Comparison of ENCODE assay signal across 17 cellular contexts in the genomic region with DNA sequence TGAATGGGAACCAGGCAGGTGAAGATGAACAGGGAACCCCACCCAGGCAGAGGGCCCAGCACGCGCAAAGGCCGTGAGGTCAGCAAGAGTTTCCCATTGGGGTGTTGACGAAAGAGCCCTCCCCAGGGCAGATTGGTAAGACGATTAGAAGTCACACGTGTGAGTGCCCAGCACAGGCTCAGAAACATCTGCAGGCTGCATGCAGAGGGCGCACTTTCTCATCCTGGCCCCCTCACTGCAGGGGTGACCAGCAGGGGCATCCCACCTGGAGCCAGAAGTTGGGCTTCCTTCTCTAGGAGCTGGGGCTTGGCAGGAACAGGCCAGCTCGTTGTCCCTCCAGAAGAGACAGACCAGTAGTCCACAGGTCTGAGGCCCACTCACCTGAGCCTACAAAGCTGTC. TPM values are rescaled to one million over a fixed set of nuclear protein-coding genes. Genes with fewer than 3 reads are reported as not detected.
A peak's percentile ranks its signal among the peaks of the same experiment; 100 is the strongest.
DNase-seq lines count a peak whose midpoint lies in the region; ATAC-seq, FAIRE-seq and TF ChIP-seq lines count a peak whose summit lies in the region.
"Had no signal": no experiment of that assay in that cellular context is flagged by ENCODE, and none has a peak within 500 bp of the region (broad histone marks: within the 10 kb centered on the region; RNA-seq: fewer than 3 reads in every experiment).

No MANE protein-coding gene starts in this region.

- 61 to 74% (median 70%) methylated on average over 5 to 8 of the region's 8 CpGs for WGBS in stomach, 5 donors

- H3K4me2 ChIP-seq in endothelial cell of umbilical vein (ENCODE audit: insufficient read depth, low read length), result no peak overlapping the region

- no peaks in the 10 kb centered on the region for H3K27me3 ChIP-seq in endothelial cell of umbilical vein (ENCODE audit: control insufficient read depth in 2 of 2, insufficient read depth in 2 of 2, low read length in 2 of 2)
- peaks cover 0 to 13% (median 0%) of the 10 kb centered on the region in 3 donors for H3K27me3 ChIP-seq in stomach
- H3K27me3 ChIP-seq: spleen, upper lobe of left lung had no signal

- dilution Hi-C loops in endothelial cell of umbilical vein (cut with MboI; ENCODE audit: extremely low pct_ligation_motif_present, low sequenced_read_pairs), result no loop called here

- no peaks in the 10 kb centered on the region for H3K27me3 Mint-ChIP-seq in activated T-cell treated with anti-CD3 and anti-CD28 coated beads, Interleukin-2, amount 50 U/mL, for 24 hours
- H3K27me3 Mint-ChIP-seq in activated T-cell treated with anti-CD3 and anti-CD28 coated beads, Interleukin-2, amount 50 U/mL, for 4 hours (ENCODE audit: low read depth), result no peaks in the 10 kb centered on the region
- H3K27me3 Mint-ChIP-seq in activated naive CD8-positive, alpha-beta T cell treated with anti-CD3 and anti-CD28 coated beads for 36 hours, result no peaks in the 10 kb centered on the region
- H3K27me3 Mint-ChIP-seq: activated naive CD4-positive, alpha-beta T cell treated with anti-CD3 and anti-CD28 coated beads, Interleukin-2, amount 50 U/mL, for 24 hours had no signal

- ATAC-seq in activated T-cell treated with anti-CD3 and anti-CD28 coated beads, Interleukin-2, amount 50 U/mL, for 4 hours, result no peak
- ATAC-seq in GM19467 (IDR thresholded peaks at IDR 0.05; ENCODE audit: unreplicated experiment), result no peak
- ATAC-seq: left lung, T-cell had no signal

- H3K9me3 ChIP-seq in endothelial cell of umbilical vein (replicated peaks; ENCODE audit: control insufficient read depth, insufficient read depth, low read length) (no peaks in the 10 kb centered on the region), stomach (no peaks in the 10 kb centered on the region)
- H3K9me3 ChIP-seq: upper lobe of left lung had no signal

- no peak overlapping the region for H3K27ac ChIP-seq in endothelial cell of umbilical vein (ENCODE audit: insufficient read depth, low read depth, low read length)
- no peak overlapping the region for H3K27ac ChIP-seq in stomach
- H3K27ac ChIP-seq: left lung, spleen, upper lobe of left lung had no signal

- TF ChIP-seq CTCF in endothelial cell of umbilical vein (IDR thresholded peaks at IDR 0.05; ENCODE audit: extremely low read depth in 1 of 2, insufficient read depth in 1 of 2, low read depth in 1 of 2, low read length in 2 of 2) (peak in 1 of 2 donors; percentile 55), stomach (IDR thresholded peaks at IDR 0.05) (no peak)

- no peak for FAIRE-seq in endothelial cell of umbilical vein (lab: Jason Lieb, UNC)
- FAIRE-seq: colon had no signal

- H2AFZ ChIP-seq in endothelial cell of umbilical vein (ENCODE audit: low read depth, low read length), result no peak overlapping the region

- no peak overlapping the region for H3K27ac Mint-ChIP-seq in activated T-cell treated with anti-CD3 and anti-CD28 coated beads, Interleukin-2, amount 50 U/mL, for 24 hours
- no peak overlapping the region for H3K27ac Mint-ChIP-seq in activated naive CD8-positive, alpha-beta T cell treated with anti-CD3 and anti-CD28 coated beads for 36 hours
- H3K27ac Mint-ChIP-seq: activated naive CD4-positive, alpha-beta T cell treated with anti-CD3 and anti-CD28 coated beads, Interleukin-2, amount 50 U/mL, for 24 hours; IgD-negative memory B cell; T-cell had no signal

- no peaks in the 10 kb centered on the region for H3K4me1 Mint-ChIP-seq in activated T-cell treated with anti-CD3 and anti-CD28 coated beads, Interleukin-2, amount 50 U/mL, for 24 hours (ENCODE audit: low read depth)
- H3K4me1 Mint-ChIP-seq in activated T-cell treated with anti-CD3 and anti-CD28 coated beads, Interleukin-2, amount 50 U/mL, for 4 hours (ENCODE audit: low read depth), result no peaks in the 10 kb centered on the region
- no peaks in the 10 kb centered on the region for H3K4me1 Mint-ChIP-seq in activated naive CD8-positive, alpha-beta T cell treated with anti-CD3 and anti-CD28 coated beads for 36 hours
- H3K4me1 Mint-ChIP-seq: activated naive CD4-positive, alpha-beta T cell treated with anti-CD3 and anti-CD28 coated beads, Interleukin-2, amount 50 U/mL, for 24 hours; IgD-negative memory B cell; T-cell had no signal

- H3K4me1 ChIP-seq in endothelial cell of umbilical vein (ENCODE audit: control insufficient read depth, extremely low read depth, insufficient read depth, low read length), result no peaks in the 10 kb centered on the region
- peaks cover 0 to 3% (median 0%) of the 10 kb centered on the region in 4 donors for H3K4me1 ChIP-seq in stomach
- H3K4me1 ChIP-seq: left lung, upper lobe of left lung had no signal

- H3K4me3 ChIP-seq in endothelial cell of umbilical vein (replicated peaks in 1 of 3; ENCODE audit: insufficient read depth in 1 of 3, low read depth in 1 of 3, low read length in 3 of 3), result no peak overlapping the region
- no peak overlapping the region for H3K4me3 ChIP-seq in stomach
- H3K4me3 ChIP-seq: left lung, spleen, upper lobe of left lung had no signal

- CTCF ChIA-PET in endothelial cell of umbilical vein (lab: Charles Lee), result interaction anchor here (1.0 to 1.6 kb wide), 4 partner anchors 50 to 381 kb away, joined by 3 to 8 read pairs (median 3); no protein-coding TSS in a partner anchor

- TF ChIP-seq EP300 in stomach (IDR thresholded peaks at IDR 0.05), result no peak

- intact Hi-C loops in endothelial cell of umbilical vein (cut with micrococcal nuclease), result no loop called here
- intact Hi-C loops in stomach (cut with DNase I; ENCODE audit: low total_unique reads), result no loop called here

- H3K36me3 ChIP-seq in endothelial cell of umbilical vein (ENCODE audit: control insufficient read depth in 2 of 2, extremely low read depth in 1 of 2, insufficient read depth in 2 of 2, low read length in 2 of 2) (no peaks in the 10 kb centered on the region), stomach (no peaks in the 10 kb centered on the region)
- H3K36me3 ChIP-seq: left lung, spleen, upper lobe of left lung had no signal

- no peaks in the 10 kb centered on the region for H4K20me1 ChIP-seq in endothelial cell of umbilical vein (replicated peaks; ENCODE audit: control insufficient read depth, extremely low read depth, insufficient read depth, low read length)

- no TSS peak for BruUV-seq in endothelial cell of umbilical vein (replicated peaks; lab: Mats Ljungman, UMichigan)

- H3K9me3 Mint-ChIP-seq in activated T-cell treated with anti-CD3 and anti-CD28 coated beads, Interleukin-2, amount 50 U/mL, for 24 hours, result no peaks in the 10 kb centered on the region
- no peaks in the 10 kb centered on the region for H3K9me3 Mint-ChIP-seq in activated T-cell treated with anti-CD3 and anti-CD28 coated beads, Interleukin-2, amount 50 U/mL, for 4 hours
- no peaks in the 10 kb centered on the region for H3K9me3 Mint-ChIP-seq in activated naive CD8-positive, alpha-beta T cell treated with anti-CD3 and anti-CD28 coated beads for 36 hours
- H3K9me3 Mint-ChIP-seq: activated naive CD4-positive, alpha-beta T cell treated with anti-CD3 and anti-CD28 coated beads, Interleukin-2, amount 50 U/mL, for 24 hours had no signal

- POLR2A ChIA-PET in endothelial cell of umbilical vein (lab: Charles Lee), result interaction anchor here (0.7 kb wide), 1 partner anchor 112 kb away, joined by 4 read pairs; no protein-coding TSS in a partner anchor

- no peaks in the 10 kb centered on the region for H3K9me1 ChIP-seq in endothelial cell of umbilical vein (replicated peaks; ENCODE audit: control insufficient read depth, extremely low read depth, insufficient read depth, low read length)

- no peak for TF ChIP-seq POLR2A in endothelial cell of umbilical vein (IDR thresholded peaks at IDR 0.05; ENCODE audit: low read depth, low read length)
- TF ChIP-seq POLR2A in stomach (IDR thresholded peaks at IDR 0.05), result no peak

- H3K79me2 ChIP-seq in endothelial cell of umbilical vein (ENCODE audit: control insufficient read depth, insufficient read depth, low read length), result no peaks in the 10 kb centered on the region

- H3K4me3 Mint-ChIP-seq in activated T-cell treated with anti-CD3 and anti-CD28 coated beads, Interleukin-2, amount 50 U/mL, for 24 hours, result no peak overlapping the region
- H3K4me3 Mint-ChIP-seq in activated T-cell treated with anti-CD3 and anti-CD28 coated beads, Interleukin-2, amount 50 U/mL, for 4 hours, result no peak overlapping the region
- no peak overlapping the region for H3K4me3 Mint-ChIP-seq in activated naive CD8-positive, alpha-beta T cell treated with anti-CD3 and anti-CD28 coated beads for 36 hours
- H3K4me3 Mint-ChIP-seq: activated naive CD4-positive, alpha-beta T cell treated with anti-CD3 and anti-CD28 coated beads, Interleukin-2, amount 50 U/mL, for 24 hours; IgD-negative memory B cell; T-cell had no signal

- no peak overlapping the region for H3K9ac ChIP-seq in endothelial cell of umbilical vein (replicated peaks; ENCODE audit: extremely low read depth, insufficient read depth, low read length)

- no peaks in the 10 kb centered on the region for H3K36me3 Mint-ChIP-seq in activated T-cell treated with anti-CD3 and anti-CD28 coated beads, Interleukin-2, amount 50 U/mL, for 24 hours (ENCODE audit: low read depth)
- H3K36me3 Mint-ChIP-seq in activated T-cell treated with anti-CD3 and anti-CD28 coated beads, Interleukin-2, amount 50 U/mL, for 4 hours (ENCODE audit: insufficient read depth), result no peaks in the 10 kb centered on the region
- H3K36me3 Mint-ChIP-seq in activated naive CD8-positive, alpha-beta T cell treated with anti-CD3 and anti-CD28 coated beads for 36 hours, result no peaks in the 10 kb centered on the region
- H3K36me3 Mint-ChIP-seq: activated naive CD4-positive, alpha-beta T cell treated with anti-CD3 and anti-CD28 coated beads, Interleukin-2, amount 50 U/mL, for 24 hours; T-cell had no signal

- DNase-seq in activated T-cell treated with anti-CD3 and anti-CD28 coated beads, Interleukin-2, amount 50 U/mL, for 24 hours, result peak; percentile 16
- DNase-seq in activated T-cell treated with anti-CD3 and anti-CD28 coated beads, Interleukin-2, amount 50 U/mL, for 4 hours, result no peak
- peak; percentile 13 for DNase-seq in NAMALWA (ENCODE audit: low spot score)
- DNase-seq in endothelial cell of umbilical vein (ENCODE audit: low read depth, low spot score), result peak; percentile 6
- DNase-seq in stomach, result peak; percentile 24
- no peak for DNase-seq in OCI-M1 (lab: John Stamatoyannopoulos, UW)
- DNase-seq in activated naive CD8-positive, alpha-beta T cell treated with anti-CD3 and anti-CD28 coated beads for 36 hours, result no peak
- DNase-seq: foreskin melanocyte, left lung, NCI-H187, spleen, T-cell had no signal

RNA-seq across cellular contexts. Expression of gene VSTM2L, which starts 38.4 kb away (rescaled TPM):
- total RNA-seq in activated T-cell treated with anti-CD3 and anti-CD28 coated beads, Interleukin-2, amount 50 U/mL, for 4 hours, result under 1 TPM; 0.11 to 0.33 (median 0.13) TPM
- not detected in 2 replicates for total RNA-seq in endothelial cell of umbilical vein
- polyA plus RNA-seq in endothelial cell of umbilical vein, result 0.18 and 0.25 TPM in 2 replicates
- polyA plus RNA-seq in endothelial cell of umbilical vein (2011; cell fraction: cytosol; rRNA removed), result 0.03 and 0.07 TPM in 2 replicates
- polyA plus RNA-seq in endothelial cell of umbilical vein (2011; cell fraction: nucleus; rRNA removed), result 0.07 TPM in 1 of 2 replicates, not detected in the other
- polyA plus RNA-seq in endothelial cell of umbilical vein (2012), result 0.60 and 1.3 TPM in 2 replicates
- polyA minus RNA-seq in endothelial cell of umbilical vein, result not detected in 2 replicates
- not detected for polyA minus RNA-seq in endothelial cell of umbilical vein (2011; cell fraction: cytosol; rRNA and poly(A)+ RNA removed)
- not detected in 2 replicates for polyA minus RNA-seq in endothelial cell of umbilical vein (2011; cell fraction: nucleus; rRNA and poly(A)+ RNA removed)
- total RNA-seq in stomach, result 10 to 100 TPM in 2 of 5 donors, 1 to 10 TPM in 1, not detected in 2; 2.6 to 18.3 (median 16.7) TPM
- polyA plus RNA-seq in stomach, result 1 to 10 TPM; 1.1 to 3.7 (median 3.1) TPM
- not detected for total RNA-seq in activated naive CD8-positive, alpha-beta T cell treated with anti-CD3 and anti-CD28 coated beads for 36 hours
- total RNA-seq: T-cell had no signal
- polyA plus RNA-seq: IgD-negative memory B cell had no signal

Comparison
In these comparisons a context has a peak if more than half of its experiments do, and no peak if none do; other contexts are left out.
1. DNase-seq: peak in activated T-cell treated with anti-CD3 and anti-CD28 coated beads, Interleukin-2, amount 50 U/mL, for 24 hours (single experiment), NAMALWA (single experiment), endothelial cell of umbilical vein (single experiment) and stomach (single experiment); none in activated T-cell treated with anti-CD3 and anti-CD28 coated beads, Interleukin-2, amount 50 U/mL, for 4 hours (single experiment), OCI-M1 (single experiment) and activated naive CD8-positive, alpha-beta T cell treated with anti-CD3 and anti-CD28 coated beads for 36 hours (single experiment).